7 cellular contexts compared by ENCODE assay signal in the genomic region with DNA sequence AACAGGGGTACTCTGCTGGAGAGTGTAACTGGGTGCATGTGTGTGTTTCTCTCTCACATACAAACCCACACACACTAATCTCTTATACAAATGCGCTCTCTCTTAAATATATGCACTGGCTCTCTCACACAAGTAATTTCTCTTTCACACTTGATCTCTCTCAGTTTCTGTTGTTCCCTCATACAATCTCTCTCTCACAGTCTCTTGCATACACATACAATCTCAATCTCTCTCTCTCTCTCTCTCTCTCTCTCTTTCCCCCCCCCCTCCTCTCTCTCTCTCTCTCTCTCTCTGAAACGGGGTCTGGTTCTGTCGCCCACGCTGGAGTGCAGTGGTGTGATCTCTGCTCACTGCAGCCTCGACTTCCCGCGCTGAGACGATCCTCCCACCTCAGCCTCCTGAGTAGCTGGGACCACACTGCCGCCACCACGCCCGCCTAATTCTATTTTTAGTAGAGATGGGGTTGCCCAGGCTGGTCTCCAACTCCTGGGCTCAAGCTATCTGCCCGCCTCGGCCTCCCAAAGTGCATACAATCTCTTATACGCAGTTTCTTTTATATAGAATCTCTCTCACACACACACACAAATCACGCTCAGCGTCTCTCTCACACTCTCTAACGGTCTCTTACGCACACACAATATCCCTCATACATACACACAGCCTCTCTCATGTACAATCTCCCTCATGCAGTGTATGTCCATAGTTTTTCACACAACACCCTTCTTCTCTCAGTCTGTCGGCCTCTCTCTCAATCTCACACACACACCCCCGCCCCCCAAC. TPM values are rescaled to one million over a fixed set of nuclear protein-coding genes. Genes with fewer than 3 reads are reported as not detected.
A peak's percentile ranks its signal among the peaks of the same experiment; 100 is the strongest.
DNase-seq lines count a peak whose midpoint lies in the region; ATAC-seq and TF ChIP-seq lines count a peak whose summit lies in the region.

No MANE protein-coding gene starts in this region.

- H3K4me1 Mint-ChIP-seq in H9 (peaks cover 5 to 10% of the 10 kb centered on the region in 2 experiments; a peak in 3 of 4 replicates), WTC11 (peaks cover 15% of the 10 kb centered on the region)

- H4K20me1 ChIP-seq in H9 (ENCODE audit: control insufficient read depth, insufficient read depth, insufficient read length) = no peaks in the 10 kb centered on the region

- H3K4me2 ChIP-seq in H9 (ENCODE audit: insufficient read depth, insufficient read length, low read length) = peak overlapping the region; percentile 30

- DNase-seq in H9 (no peak), WTC11 (ENCODE audit: low spot score) (no peak), left ventricle myocardium superior (peak; percentile 49), smooth muscle cell of the brain vasculature (ENCODE audit: low read depth, low spot score) (peak; percentile 21), mesenteric fat pad (ENCODE audit: low spot score) (no peak), NCI-H2107 treated with DMSO at 0.1 percent for 48 hours (lab: John Stamatoyannopoulos, UW; ENCODE audit: unreplicated experiment) (no peak), NOMO-1 treated with DMSO at 0.1 percent for 48 hours (lab: John Stamatoyannopoulos, UW; ENCODE audit: unreplicated experiment) (no peak)

- no peak for TF ChIP-seq CTCF in H9 (conservative IDR thresholded peaks at IDR 0.05)
- no peak for TF ChIP-seq CTCF in WTC11 (IDR thresholded peaks at IDR 0.05)

- CTCF ChIA-PET in WTC11 (lab: Charles Lee) = no interaction called here

- no peak overlapping the region for H3K18ac ChIP-seq in H9 (ENCODE audit: insufficient read length, low read depth, low read length)

- no peak overlapping the region for H4K91ac ChIP-seq in H9 (ENCODE audit: insufficient read length, low read depth, low read length)

- H3K9me3 ChIP-seq in H9 (ENCODE audit: control insufficient read depth, low read depth, low read length) = no peaks in the 10 kb centered on the region

- ATAC-seq in WTC11 (no peak), left ventricle myocardium superior (no peak)

- intact Hi-C loops in left ventricle myocardium superior (cut with micrococcal nuclease) = loop anchor here (10.0 kb wide), 1 partner anchor 90 kb away; the partner anchor contains the start of gene AP1AR

- POLR2A ChIA-PET in WTC11 (lab: Charles Lee) = no interaction called here

- H3T11ph ChIP-seq in H9 (ENCODE audit: low read length) = no peak overlapping the region

- H3K27me3 ChIP-seq in H9 (ENCODE audit: insufficient read depth, low read length) = peaks cover 4% of the 10 kb centered on the region; the same call in 1 of the 2 replicates

- no peaks in the 10 kb centered on the region for H3K79me2 ChIP-seq in H9 (ENCODE audit: insufficient read depth, low read length)

- no peak overlapping the region for H2BK5ac ChIP-seq in H9 (ENCODE audit: insufficient read length, low read length)

- H3K14ac ChIP-seq in H9 (ENCODE audit: insufficient read depth, low read length) = no peak overlapping the region

- H3K27me3 Mint-ChIP-seq in H9 (ENCODE audit: low read depth) (peaks cover 31% of the 10 kb centered on the region), WTC11 (ENCODE audit: low read depth) (peaks cover 39% of the 10 kb centered on the region)

- H2AFZ ChIP-seq in H9 (ENCODE audit: low read length) = peak overlapping the region; percentile 95

- H2BK120ac ChIP-seq in H9 (ENCODE audit: low read depth, low read length, poor library complexity, severe bottlenecking) = no peak overlapping the region

- H2BK12ac ChIP-seq in H9 (ENCODE audit: insufficient read length, low read depth, low read length) = no peak overlapping the region

- H3K56ac ChIP-seq in H9 (ENCODE audit: insufficient read length, low read depth, low read length) = no peak overlapping the region

- H3K23me2 ChIP-seq in H9 (ENCODE audit: insufficient read length, low read depth, low read length, poor library complexity, severe bottlenecking) = peaks cover 4% of the 10 kb centered on the region

- no peak overlapping the region for H2BK20ac ChIP-seq in H9 (ENCODE audit: low read depth, low read length, poor library complexity, severe bottlenecking)

- H3K9me3 Mint-ChIP-seq in H9 = no peaks in the 10 kb centered on the region
- H3K9me3 Mint-ChIP-seq in WTC11 = no peaks in the 10 kb centered on the region

- no peak overlapping the region for H2BK15ac ChIP-seq in H9 (ENCODE audit: low read depth, low read length)

- no peak overlapping the region for H3K9ac ChIP-seq in H9 (ENCODE audit: extremely low read depth, insufficient read length, low read length)

- no peaks in the 10 kb centered on the region for H3K4me1 ChIP-seq in H9 (ENCODE audit: insufficient read depth, low read length)

- H4K5ac ChIP-seq in H9 (ENCODE audit: insufficient read length, low read depth, low read length) = no peak overlapping the region

- no peak overlapping the region for H4K8ac ChIP-seq in H9 (replicated peaks; ENCODE audit: insufficient read length, low read depth, low read length)

- H3K36me3 Mint-ChIP-seq in H9 (ENCODE audit: insufficient read depth in 1 of 3, low read depth in 3 of 3) = no peaks in the 10 kb centered on the region
- H3K36me3 Mint-ChIP-seq in WTC11 = no peaks in the 10 kb centered on the region

- H3K23ac ChIP-seq in H9 (ENCODE audit: insufficient read length, low read depth, low read length) = no peak overlapping the region

- no peak overlapping the region for H3K4ac ChIP-seq in H9 (ENCODE audit: low read depth, low read length)

- no peaks in the 10 kb centered on the region for H3K79me1 ChIP-seq in H9 (ENCODE audit: insufficient read depth, low read depth, low read length, poor library complexity, severe bottlenecking)

- no peak overlapping the region for H3K27ac ChIP-seq in H9 (ENCODE audit: insufficient read length, low read depth, low read length)

- 100% methylated on average over 4 of the region's 20 CpGs for WGBS in H9 (ENCODE audit: extremely low coverage, insufficient read length, low lambda C conversion rate)

- H2AK5ac ChIP-seq in H9 (ENCODE audit: insufficient read length, low read length) = no peak overlapping the region

- H3K27ac Mint-ChIP-seq in H9 (no peak overlapping the region), WTC11 (no peak overlapping the region)

- H3K4me3 Mint-ChIP-seq in H9 (peak overlapping the region; percentile 67 to 71), WTC11 (peak overlapping the region; percentile 59)

TF ChIP-seq in WTC11, 78 proteins besides CTCF, POLR2A, EP300 and RAD21:
- TF ChIP-seq ATF1 (CRISPR knock-in tag; IDR thresholded peaks at IDR 0.05) = no peak
- no peak for TF ChIP-seq TP53 (CRISPR knock-in tag; IDR thresholded peaks at IDR 0.05)
- TF ChIP-seq FOXJ3 (CRISPR knock-in tag; IDR thresholded peaks at IDR 0.05; ENCODE audit: borderline replicate concordance) = no peak
- no peak for TF ChIP-seq ELF4 (CRISPR knock-in tag; IDR thresholded peaks at IDR 0.05; ENCODE audit: low read depth)
- TF ChIP-seq E2F5 (CRISPR knock-in tag; IDR thresholded peaks at IDR 0.05) = no peak
- no peak for TF ChIP-seq ZNF512 (CRISPR knock-in tag; IDR thresholded peaks at IDR 0.05; ENCODE audit: borderline replicate concordance)
- no peak for TF ChIP-seq KAT7 (CRISPR knock-in tag; IDR thresholded peaks at IDR 0.05; ENCODE audit: borderline replicate concordance)
- TF ChIP-seq SOX15 (CRISPR knock-in tag; IDR thresholded peaks at IDR 0.05) = no peak
- no peak for TF ChIP-seq NR1H2 (CRISPR knock-in tag; IDR thresholded peaks at IDR 0.05)
TF ChIP-seq in WTC11: peak in this region for 0.

RNA-seq across cellular contexts. Expression of gene FAM241A, which starts 0.5 kb away (rescaled TPM):
- 0.09 and 0.13 TPM in 2 replicates for total RNA-seq in H9 (2021)
- total RNA-seq in WTC11 (2021) = 0.22 to 0.23 TPM (median 0.23 TPM) in 3 replicates
- 11.3 TPM for total RNA-seq in left ventricle myocardium superior
- total RNA-seq in mesenteric fat pad = 23.2 TPM

Comparison
In these comparisons a context has a peak if more than half of its experiments do, and no peak if none do; other contexts are left out.
1. DNase-seq: peak in left ventricle myocardium superior (single experiment) and smooth muscle cell of the brain vasculature (single experiment); none in H9 (single experiment), WTC11 (single experiment), mesenteric fat pad (single experiment), NCI-H2107 treated with DMSO at 0.1 percent for 48 hours (single experiment) and NOMO-1 treated with DMSO at 0.1 percent for 48 hours (single experiment).
2. RNA of gene FAM241A, which starts 0.5 kb away (total RNA-seq): 23.2 TPM in mesenteric fat pad (single experiment) and 11.3 TPM in left ventricle myocardium superior (single experiment); 0.22 to 0.23 TPM in WTC11 and 0.09 to 0.13 TPM in H9; every median in the first group is over 10 times any median in the second.